In genomic region chr13:28658796-28659610, GRCh38 we compare ENCODE assay signal across 1 cellular context.
TF ChIP-seq lines count a peak whose summit lies in the region.

Gene POMP, plus strand, starts transcription at chr13:28659130. Its CDS starts 55 bp downstream, at chr13:28659185.

TF ChIP-seq in HepG2, 621 proteins besides CTCF, POLR2A, EP300 and RAD21 (continued from another document and continues in another):
- TF ChIP-seq MLXIP (CRISPR knock-in tag; IDR thresholded peaks at IDR 0.05; ENCODE audit: borderline replicate concordance) (no peak), ZNF609 (CRISPR knock-in tag; IDR thresholded peaks at IDR 0.05; ENCODE audit: borderline replicate concordance) (no peak), MYPOP (CRISPR knock-in tag; IDR thresholded peaks at IDR 0.05) (peak; percentile 74; the same call in 1 of the 2 replicates), SSRP1 (CRISPR knock-in tag; IDR thresholded peaks at IDR 0.05) (no peak), GRHL1 (CRISPR knock-in tag; conservative IDR thresholded peaks at IDR 0.05) (no peak), PCBP2 (optimal IDR thresholded peaks at IDR 0.05; ENCODE audit: low read depth, low read length, poor library complexity, severe bottlenecking) (no peak), ZNF670 (CRISPR knock-in tag; IDR thresholded peaks at IDR 0.05; ENCODE audit: borderline replicate concordance) (peak; percentile 91), ZBTB7A (CRISPR knock-in tag; IDR thresholded peaks at IDR 0.05) (no peak; the same call in 1 of the 2 replicates), ZSCAN25 (CRISPR knock-in tag; IDR thresholded peaks at IDR 0.05) (0 out of 2 replicates have a peak, but pooled peaks have one; percentile 68), ZNF780A (CRISPR knock-in tag; IDR thresholded peaks at IDR 0.05) (no peak), ZNF749 (CRISPR knock-in tag; IDR thresholded peaks at IDR 0.05; ENCODE audit: borderline replicate concordance) (no peak), MTA1 (CRISPR knock-in tag; IDR thresholded peaks at IDR 0.05; ENCODE audit: borderline replicate concordance) (peak; percentile 88; the same call in 1 of the 2 replicates), REL (CRISPR knock-in tag; conservative IDR thresholded peaks at IDR 0.05) (peak; percentile 62; the same call in 1 of the 2 replicates), E2F1 (CRISPR knock-in tag; IDR thresholded peaks at IDR 0.05) (no peak; the same call in 1 of the 2 replicates), MXD4 (CRISPR knock-in tag; IDR thresholded peaks at IDR 0.05) (peak; percentile 51; the same call in 1 of the 2 replicates), ZNF816 (CRISPR knock-in tag; IDR thresholded peaks at IDR 0.05; ENCODE audit: borderline replicate concordance) (peak; percentile 84; the same call in 1 of the 2 replicates), THAP7 (CRISPR knock-in tag; IDR thresholded peaks at IDR 0.05) (peak; percentile 97), SCMH1 (CRISPR knock-in tag; IDR thresholded peaks at IDR 0.05; ENCODE audit: borderline replicate concordance) (no peak), ZNF407 (CRISPR knock-in tag; IDR thresholded peaks at IDR 0.05; ENCODE audit: not compliant biosample characterization) (peak; percentile 44), BRCA1 (CRISPR knock-in tag; IDR thresholded peaks at IDR 0.05) (no peak), IKZF5 (CRISPR knock-in tag; IDR thresholded peaks at IDR 0.05) (peak; percentile 79; the same call in 1 of the 2 replicates), PLRG1 (conservative IDR thresholded peaks at IDR 0.05) (no peak), ARID2 (CRISPR knock-in tag; IDR thresholded peaks at IDR 0.05; ENCODE audit: borderline replicate concordance) (no peak), BATF2 (CRISPR knock-in tag; IDR thresholded peaks at IDR 0.05) (no peak), ELF1 (CRISPR knock-in tag; IDR thresholded peaks at IDR 0.05) (peak; percentile 93), ATF4 (CRISPR knock-in tag; IDR thresholded peaks at IDR 0.05) (0 out of 4 replicates have a peak, but pooled peaks of 1 of the 2 experiments have one; percentile 34), MEF2D (CRISPR knock-in tag; IDR thresholded peaks at IDR 0.05) (peak; percentile 85), PRPF4 (IDR thresholded peaks at IDR 0.05; ENCODE audit: low read depth, low read length, poor library complexity, severe bottlenecking) (no peak), ZNF234 (CRISPR knock-in tag; conservative IDR thresholded peaks at IDR 0.05) (no peak), ZNF160 (CRISPR knock-in tag; IDR thresholded peaks at IDR 0.05) (peak; percentile 40; the same call in 1 of the 2 replicates), BCL6 (CRISPR knock-in tag; IDR thresholded peaks at IDR 0.05) (0 out of 2 replicates have a peak, but pooled peaks have one; percentile 38)
